ENCODE assay signal across 9 cellular contexts in the genomic region with DNA sequence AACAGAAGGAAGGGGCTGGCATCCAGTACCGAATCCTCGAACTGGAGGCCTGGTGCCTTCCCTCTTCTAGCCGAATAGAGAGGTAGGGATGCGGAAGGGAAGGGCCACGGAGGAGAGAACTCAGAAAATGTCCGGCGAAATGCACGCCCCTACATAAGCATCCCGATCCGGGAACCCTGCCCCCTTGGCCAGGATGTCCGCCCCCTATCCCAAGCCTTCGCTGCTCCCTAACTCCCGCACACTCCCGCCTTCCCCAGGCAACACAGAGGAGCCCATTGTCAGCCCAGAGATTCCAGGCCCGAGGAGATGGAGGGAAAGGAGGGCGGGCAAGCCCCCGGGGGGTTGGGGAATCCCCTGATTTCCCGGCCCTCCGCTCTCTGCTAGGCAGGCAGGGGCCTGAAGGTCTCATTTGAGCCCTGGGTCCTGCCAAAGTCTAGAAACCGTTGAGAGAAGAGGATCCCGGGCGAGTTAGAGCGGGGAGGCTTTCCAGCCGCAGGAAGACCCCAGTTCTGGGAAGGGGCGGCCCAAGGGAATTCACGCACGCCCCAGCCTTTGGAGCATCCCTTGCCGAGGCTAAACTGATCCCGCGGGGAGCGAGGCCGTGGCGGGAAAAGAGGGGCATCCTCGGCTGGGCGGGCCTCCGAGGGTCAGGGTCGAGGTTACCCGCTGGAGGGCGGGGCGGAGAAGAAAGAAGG.
DNase-seq lines count a peak whose midpoint lies in the region; ATAC-seq, FAIRE-seq and TF ChIP-seq lines count a peak whose summit lies in the region.
"Had no signal": no experiment of that assay in that cellular context is flagged by ENCODE, and none has a peak within 500 bp of the region (broad histone marks: within the 10 kb centered on the region; RNA-seq: fewer than 3 reads in every experiment).

No MANE protein-coding gene starts in this region.

- H3K79me2 ChIP-seq in OCI-LY3 (ENCODE audit: low read length): no peaks in the 10 kb centered on the region

- peak overlapping the region; percentile 89 for H3K9ac ChIP-seq in OCI-LY3 (ENCODE audit: low read length)

- peaks cover 38% of the 10 kb centered on the region for H3K4me1 ChIP-seq in OCI-LY3 (ENCODE audit: low read length)

- peaks cover 58% of the 10 kb centered on the region for H3K27me3 Mint-ChIP-seq in stimulated activated memory B cell treated with anti-CD40 and anti-IgM and Interleukin-4, amounts not matched to agents 10 μg/mL and 1 μg/mL and 100 μg/mL, for 72 hours

- H2AFZ ChIP-seq in OCI-LY3 (ENCODE audit: low read depth, low read length): peak overlapping the region; percentile 73

- H3K4me1 Mint-ChIP-seq in stimulated activated memory B cell treated with anti-CD40 and anti-IgM and Interleukin-4, amounts not matched to agents 10 μg/mL and 1 μg/mL and 100 μg/mL, for 72 hours: peaks cover 42% of the 10 kb centered on the region

- no peak overlapping the region for H3K27ac ChIP-seq in OCI-LY3 (ENCODE audit: low read length)
- H3K27ac ChIP-seq in layer of hippocampus (ENCODE audit: low read depth, low read length): peak overlapping the region; percentile 92

- no peak for ATAC-seq in stimulated activated memory B cell treated with anti-CD40 and anti-IgM and Interleukin-4, amounts not matched to agents 10 μg/mL and 1 μg/mL and 100 μg/mL, for 72 hours
- no peak for ATAC-seq in GM19463 (IDR thresholded peaks at IDR 0.05; ENCODE audit: unreplicated experiment)

- peak overlapping the region; percentile 60 for H3K27ac Mint-ChIP-seq in stimulated activated memory B cell treated with anti-CD40 and anti-IgM and Interleukin-4, amounts not matched to agents 10 μg/mL and 1 μg/mL and 100 μg/mL, for 72 hours

- TF ChIP-seq CTCF in OCI-LY3 (IDR thresholded peaks at IDR 0.05; ENCODE audit: low read depth, low read length): no peak

- no peaks in the 10 kb centered on the region for H3K9me3 Mint-ChIP-seq in stimulated activated memory B cell treated with anti-CD40 and anti-IgM and Interleukin-4, amounts not matched to agents 10 μg/mL and 1 μg/mL and 100 μg/mL, for 72 hours

- FAIRE-seq in HTR-8/SVneo (lab: Jason Lieb, UNC): no peak
- FAIRE-seq: A204.1 had no signal

- peaks cover 41% of the 10 kb centered on the region for H3K27me3 ChIP-seq in OCI-LY3 (ENCODE audit: low read depth, low read length)
- H3K27me3 ChIP-seq in layer of hippocampus (ENCODE audit: control insufficient read depth, insufficient read depth, low read length): no peaks in the 10 kb centered on the region

- H3K4me3 Mint-ChIP-seq in stimulated activated memory B cell treated with anti-CD40 and anti-IgM and Interleukin-4, amounts not matched to agents 10 μg/mL and 1 μg/mL and 100 μg/mL, for 72 hours: peak overlapping the region; percentile 80

- peak; percentile 32 for DNase-seq in DMS53 (lab: John Stamatoyannopoulos, UW)
- no peak for DNase-seq in DMS53 treated with DMSO at 0.1 percent for 48 hours (lab: John Stamatoyannopoulos, UW; ENCODE audit: unreplicated experiment)
- DNase-seq in cerebellar cortex (ENCODE audit: low spot score): peak; percentile 53
- no peak for DNase-seq in HTR-8/SVneo (ENCODE audit: insufficient read length, low spot score)

- no peaks in the 10 kb centered on the region for H3K9me3 ChIP-seq in OCI-LY3 (ENCODE audit: insufficient read depth, low read length)

- H3K4me3 ChIP-seq in OCI-LY3 (ENCODE audit: low read length): peak overlapping the region; percentile 84

- no peaks in the 10 kb centered on the region for H4K20me1 ChIP-seq in OCI-LY3 (ENCODE audit: insufficient read depth, low read length)

- H3K36me3 ChIP-seq in OCI-LY3 (replicated peaks; ENCODE audit: low read depth, low read length): no peaks in the 10 kb centered on the region

- no peaks in the 10 kb centered on the region for H3K36me3 Mint-ChIP-seq in stimulated activated memory B cell treated with anti-CD40 and anti-IgM and Interleukin-4, amounts not matched to agents 10 μg/mL and 1 μg/mL and 100 μg/mL, for 72 hours

- H3K4me2 ChIP-seq in OCI-LY3 (ENCODE audit: low read length): peak overlapping the region; percentile 93

Comparison
In these comparisons a context has a peak if more than half of its experiments do, and no peak if none do; other contexts are left out.
1. DNase-seq: peak in DMS53 (single experiment) and cerebellar cortex (single experiment); none in DMS53 treated with DMSO at 0.1 percent for 48 hours (single experiment) and HTR-8/SVneo (single experiment).